1 cellular context compared by ENCODE assay signal in the genomic region with DNA sequence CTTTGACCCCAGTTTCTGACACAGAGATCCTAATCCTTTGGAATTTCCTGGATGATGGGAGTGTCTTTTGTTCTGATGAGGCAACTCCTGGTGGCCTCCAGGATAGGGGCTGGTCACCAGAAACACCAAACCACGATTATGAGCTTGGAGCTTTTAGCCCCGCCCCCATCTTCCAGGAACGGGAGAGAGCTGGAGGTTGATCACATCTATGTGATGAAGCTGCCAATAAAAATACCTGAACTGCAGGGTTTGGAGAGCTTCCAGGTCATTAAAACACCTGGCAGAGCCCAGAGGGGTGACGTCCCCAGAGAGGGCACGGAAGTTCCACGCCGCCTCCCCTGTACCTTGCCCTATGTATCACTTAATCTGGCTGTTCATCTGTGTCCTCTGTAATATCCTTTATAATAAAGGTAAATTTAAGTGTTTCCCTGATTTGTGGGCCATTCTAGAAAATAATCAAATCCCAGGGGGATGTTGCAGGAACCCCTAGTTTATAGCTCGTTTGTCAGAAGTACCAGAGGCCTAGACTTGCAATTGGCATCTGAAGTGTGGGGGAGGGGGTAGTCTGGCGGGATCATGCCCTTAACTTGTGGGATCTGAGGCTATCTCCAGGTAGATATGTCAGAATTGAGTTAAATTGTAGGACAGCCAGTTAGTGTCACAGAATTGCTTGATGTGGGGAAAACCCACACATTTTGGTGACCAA.
TF ChIP-seq lines count a peak whose summit lies in the region.

No MANE protein-coding gene starts in this region.

TF ChIP-seq in GM23338, 12 proteins besides CTCF, POLR2A, EP300 and RAD21 (continued from another document):
- TF ChIP-seq REST (IDR thresholded peaks at IDR 0.05; ENCODE audit: unreplicated experiment): no peak
- no peak for TF ChIP-seq JUNB (IDR thresholded peaks at IDR 0.05; ENCODE audit: unreplicated experiment)
- TF ChIP-seq EZH2phosphoT487 (IDR thresholded peaks at IDR 0.05; ENCODE audit: unreplicated experiment): no peak
- no peak for TF ChIP-seq EZH2 (IDR thresholded peaks at IDR 0.05; ENCODE audit: low read depth, unreplicated experiment)
- TF ChIP-seq CREB1 (CRISPR knock-in tag; IDR thresholded peaks at IDR 0.05; ENCODE audit: low read depth): no peak
- TF ChIP-seq STAT1 (IDR thresholded peaks at IDR 0.05; ENCODE audit: unreplicated experiment): no peak
- TF ChIP-seq ZNF331 (CRISPR knock-in tag; IDR thresholded peaks at IDR 0.05; ENCODE audit: low read depth): no peak
- TF ChIP-seq ZNF114 (CRISPR knock-in tag; IDR thresholded peaks at IDR 0.05): no peak
- no peak for TF ChIP-seq ZNF462 (CRISPR knock-in tag; IDR thresholded peaks at IDR 0.05)
